9 cellular contexts compared by ENCODE assay signal in the genomic region with DNA sequence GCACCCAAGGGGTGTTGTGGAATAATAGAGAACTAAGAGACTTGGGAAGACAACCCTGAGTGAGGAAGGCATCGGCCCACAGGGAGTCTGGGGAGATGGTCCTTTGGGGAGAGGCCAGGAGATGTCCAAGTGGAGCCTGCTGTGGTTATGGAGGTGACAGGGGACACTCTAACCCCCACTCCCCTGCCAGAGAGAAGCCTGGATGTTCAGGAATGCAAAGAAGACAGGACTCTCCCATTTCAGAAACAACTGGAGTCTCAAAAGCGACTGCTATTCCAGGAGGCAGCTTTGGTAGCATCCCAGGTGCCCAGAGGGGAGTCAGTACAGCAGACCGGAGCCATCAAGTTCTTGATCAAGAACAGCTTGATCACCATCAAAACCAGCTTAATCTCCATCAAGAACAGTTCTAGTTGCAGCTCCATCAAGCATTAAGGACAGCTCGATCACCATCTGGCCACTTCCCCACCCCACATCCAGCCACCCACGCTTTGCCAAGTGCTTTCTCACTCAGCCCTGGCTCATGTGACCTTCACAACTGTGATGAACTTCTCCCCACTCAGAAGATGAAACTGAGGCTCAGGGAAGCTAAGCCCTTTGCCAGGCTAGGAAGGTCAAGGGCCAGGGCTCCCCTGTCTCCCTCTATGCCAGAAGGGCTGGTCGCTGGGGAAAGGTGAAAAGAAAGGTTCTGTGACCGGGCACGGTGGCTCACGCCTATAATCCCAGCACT. TPM values are rescaled to one million over a fixed set of nuclear protein-coding genes. Genes with fewer than 3 reads are reported as not detected.
A peak's percentile ranks its signal among the peaks of the same experiment; 100 is the strongest.
DNase-seq lines count a peak whose midpoint lies in the region; ATAC-seq and TF ChIP-seq lines count a peak whose summit lies in the region.
"Had no signal": no experiment of that assay in that cellular context is flagged by ENCODE, and none has a peak within 500 bp of the region (broad histone marks: within the 10 kb centered on the region; RNA-seq: fewer than 3 reads in every experiment).

No MANE protein-coding gene starts in this region.

- H3K4me3 ChIP-seq in BLaER1 treated with 17β-estradiol and CSF1 and Interleukin-3, amounts not matched to agents 10 nM and 100 nM = peak overlapping the region; percentile 22 to 70 (median 49); a peak in 19 of 20 replicates
- no peak overlapping the region for H3K4me3 ChIP-seq in HL-60 (replicated peaks; ENCODE audit: insufficient read depth, low read length)

- peaks cover 36% of the 10 kb centered on the region for H3K36me3 Mint-ChIP-seq in activated T-helper 2 cell treated with anti-CD3 and anti-CD28 coated beads, Interferon-gamma antibody, Interleukin-2, Interleukin-4, amounts not matched to agents 10 μg/mL and 5 μg/mL and 100 μg/mL, durations not matched to agents 14 hours and 24 hours and 36 hours (ENCODE audit: low read depth)
- H3K36me3 Mint-ChIP-seq in natural killer cell = peaks cover 7% of the 10 kb centered on the region

- H4K20me1 ChIP-seq in BLaER1 treated with 17β-estradiol and CSF1 and Interleukin-3, amounts not matched to agents 10 nM and 100 nM = no peaks in the 10 kb centered on the region

- peak overlapping the region; percentile 53 to 82 (median 74) for H3K27ac ChIP-seq in BLaER1 treated with 17β-estradiol and CSF1 and Interleukin-3, amounts not matched to agents 10 nM and 100 nM
- H3K27ac ChIP-seq in HL-60 (replicated peaks) = peak overlapping the region; percentile 42; the same call in 1 of the 2 replicates

- H3K36me3 ChIP-seq in BLaER1 treated with 17β-estradiol and CSF1 and Interleukin-3, amounts not matched to agents 10 nM and 100 nM = peaks cover 0 to 6% (median 0%) of the 10 kb centered on the region in 11 experiments; a peak in 2 of 22 replicates

- TF ChIP-seq CTCF in HL-60 (IDR thresholded peaks at IDR 0.05; ENCODE audit: insufficient read depth, low read length) (no peak), natural killer cell (IDR thresholded peaks at IDR 0.05) (no peak)

- peaks cover 0 to 8% (median 0%) of the 10 kb centered on the region in 11 experiments; a peak in 1 of 22 replicates for H3K27me3 ChIP-seq in BLaER1 treated with 17β-estradiol and CSF1 and Interleukin-3, amounts not matched to agents 10 nM and 100 nM
- H3K27me3 ChIP-seq in HL-60 (ENCODE audit: insufficient read depth, poor library complexity, severe bottlenecking) = no peaks in the 10 kb centered on the region

- H3K27ac Mint-ChIP-seq in activated T-helper 2 cell treated with anti-CD3 and anti-CD28 coated beads, Interferon-gamma antibody, Interleukin-2, Interleukin-4, amounts not matched to agents 10 μg/mL and 5 μg/mL and 100 μg/mL, durations not matched to agents 14 hours and 24 hours and 36 hours = peak overlapping the region; percentile 94
- peak overlapping the region; percentile 86 to 88 for H3K27ac Mint-ChIP-seq in natural killer cell

- in situ Hi-C loops in ACHN (cut with HindIII; ENCODE audit: low pct_ligation_motif_present, low pct_unique_long_range_greater_than_20kb, low sequenced_read_pairs) = no loop called here

- H3K4me1 Mint-ChIP-seq in activated T-helper 2 cell treated with anti-CD3 and anti-CD28 coated beads, Interferon-gamma antibody, Interleukin-2, Interleukin-4, amounts not matched to agents 10 μg/mL and 5 μg/mL and 100 μg/mL, durations not matched to agents 14 hours and 24 hours and 36 hours (ENCODE audit: low read depth) = peaks cover 56% of the 10 kb centered on the region
- peaks cover 76 to 77% of the 10 kb centered on the region in 2 donors for H3K4me1 Mint-ChIP-seq in natural killer cell

- no peaks in the 10 kb centered on the region for H3K9me3 Mint-ChIP-seq in activated T-helper 2 cell treated with anti-CD3 and anti-CD28 coated beads, Interferon-gamma antibody, Interleukin-2, Interleukin-4, amounts not matched to agents 10 μg/mL and 5 μg/mL and 100 μg/mL, durations not matched to agents 14 hours and 24 hours and 36 hours
- no peaks in the 10 kb centered on the region for H3K9me3 Mint-ChIP-seq in natural killer cell

- peak overlapping the region; percentile 48 to 75 (median 67) for H3K9ac ChIP-seq in BLaER1 treated with 17β-estradiol and CSF1 and Interleukin-3, amounts not matched to agents 10 nM and 100 nM

- H3K4me1 ChIP-seq in BLaER1 treated with 17β-estradiol and CSF1 and Interleukin-3, amounts not matched to agents 10 nM and 100 nM = peaks cover 80 to 87% (median 84%) of the 10 kb centered on the region in 10 experiments

- ATAC-seq in natural killer cell (peak in 2 of 3 donors; percentile 16 to 24), HG03342 (IDR thresholded peaks at IDR 0.05; ENCODE audit: unreplicated experiment) (no peak)
- ATAC-seq: Panc1 had no signal

- intact Hi-C loops in activated T-helper 2 cell treated with anti-CD3 and anti-CD28 coated beads, Interferon-gamma antibody, Interleukin-2, Interleukin-4, amounts not matched to agents 10 μg/mL and 5 μg/mL and 100 μg/mL, durations not matched to agents 14 hours and 24 hours and 36 hours (cut with micrococcal nuclease) = loop anchor here (1.0 to 10.0 kb wide), 3 partner anchors 59 to 266 kb away; a partner anchor contains a TSS
- intact Hi-C loops in natural killer cell (cut with micrococcal nuclease) = loop anchor here (10.0 kb wide), 1 partner anchor 56 kb away; a partner anchor contains a TSS

- no peaks in the 10 kb centered on the region for H3K27me3 Mint-ChIP-seq in activated T-helper 2 cell treated with anti-CD3 and anti-CD28 coated beads, Interferon-gamma antibody, Interleukin-2, Interleukin-4, amounts not matched to agents 10 μg/mL and 5 μg/mL and 100 μg/mL, durations not matched to agents 14 hours and 24 hours and 36 hours (ENCODE audit: low read depth)
- H3K27me3 Mint-ChIP-seq in natural killer cell (ENCODE audit: low read depth in 2 of 2) = no peaks in the 10 kb centered on the region

- peak overlapping the region; percentile 76 to 98 (median 90) for H3K4me2 ChIP-seq in BLaER1 treated with 17β-estradiol and CSF1 and Interleukin-3, amounts not matched to agents 10 nM and 100 nM

- no peaks in the 10 kb centered on the region for H3K9me3 ChIP-seq in BLaER1 treated with 17β-estradiol and CSF1 and Interleukin-3, amounts not matched to agents 10 nM and 100 nM (replicated peaks in 1 of 11)

- DNase-seq in HL-60 (ENCODE audit: low read depth in 1 of 2, low spot score in 1 of 2) (no peak), natural killer cell (no peak), ACHN (no peak), SW480 (ENCODE audit: low spot score) (no peak), retina (no peak)
- no peak for DNase-seq in activated T-helper 2 cell treated with anti-CD3 and anti-CD28 coated beads, Interferon-gamma antibody, Interleukin-2, Interleukin-4, amounts not matched to agents 10 μg/mL and 5 μg/mL and 100 μg/mL, durations not matched to agents 14 hours and 24 hours and 36 hours (ENCODE audit: low spot score)

- peak overlapping the region; percentile 79 for H3K4me3 Mint-ChIP-seq in activated T-helper 2 cell treated with anti-CD3 and anti-CD28 coated beads, Interferon-gamma antibody, Interleukin-2, Interleukin-4, amounts not matched to agents 10 μg/mL and 5 μg/mL and 100 μg/mL, durations not matched to agents 14 hours and 24 hours and 36 hours (ENCODE audit: low read depth)
- H3K4me3 Mint-ChIP-seq in natural killer cell = peak overlapping the region; percentile 96

RNA-seq across cellular contexts. Expression of a gene that starts 0.7 kb away (rescaled TPM):
- total RNA-seq in activated T-helper 2 cell treated with anti-CD3 and anti-CD28 coated beads, Interferon-gamma antibody, Interleukin-2, Interleukin-4, amounts not matched to agents 10 μg/mL and 5 μg/mL and 100 μg/mL, durations not matched to agents 14 hours and 24 hours and 36 hours = 237 and 243 TPM in 2 replicates
- 100 to 1,000 TPM; 454 to 485 (median 482) TPM for total RNA-seq in natural killer cell

RNA-seq across cellular contexts. Expression of a gene that starts 12.1 kb away (rescaled TPM):
- 13.1 and 14.2 TPM in 2 replicates for total RNA-seq in activated T-helper 2 cell treated with anti-CD3 and anti-CD28 coated beads, Interferon-gamma antibody, Interleukin-2, Interleukin-4, amounts not matched to agents 10 μg/mL and 5 μg/mL and 100 μg/mL, durations not matched to agents 14 hours and 24 hours and 36 hours
- 10 to 100 TPM; 22.7 to 32.0 (median 31.7) TPM for total RNA-seq in natural killer cell

RNA-seq across cellular contexts. Expression of a gene that starts 35.4 kb away (rescaled TPM):
- total RNA-seq in activated T-helper 2 cell treated with anti-CD3 and anti-CD28 coated beads, Interferon-gamma antibody, Interleukin-2, Interleukin-4, amounts not matched to agents 10 μg/mL and 5 μg/mL and 100 μg/mL, durations not matched to agents 14 hours and 24 hours and 36 hours = 0.32 and 0.98 TPM in 2 replicates
- 1 to 10 TPM; 2.5 to 5.8 (median 3.2) TPM for total RNA-seq in natural killer cell

RNA-seq across cellular contexts. Expression of a gene that starts 38.6 kb away (rescaled TPM):
- 437 TPM in 2 replicates for total RNA-seq in activated T-helper 2 cell treated with anti-CD3 and anti-CD28 coated beads, Interferon-gamma antibody, Interleukin-2, Interleukin-4, amounts not matched to agents 10 μg/mL and 5 μg/mL and 100 μg/mL, durations not matched to agents 14 hours and 24 hours and 36 hours
- total RNA-seq in natural killer cell = 100 to 1,000 TPM; 396 to 488 (median 437) TPM

RNA-seq across cellular contexts. Expression of a gene that starts 54.0 kb away (rescaled TPM):
- total RNA-seq in activated T-helper 2 cell treated with anti-CD3 and anti-CD28 coated beads, Interferon-gamma antibody, Interleukin-2, Interleukin-4, amounts not matched to agents 10 μg/mL and 5 μg/mL and 100 μg/mL, durations not matched to agents 14 hours and 24 hours and 36 hours = not detected in 2 replicates
- total RNA-seq in natural killer cell = 10 to 100 TPM in 2 of 3 donors, 1 to 10 TPM in 1; 9.6 to 38.2 (median 19.7) TPM
